3 cellular contexts compared by ENCODE assay signal in genomic region chr4:79877511-79877910, GRCh38.
"Had no signal": no experiment of that assay in that cellular context is flagged by ENCODE, and none has a peak within 500 bp of the region (broad histone marks: within the 10 kb centered on the region; RNA-seq: fewer than 3 reads in every experiment).

No MANE protein-coding gene starts in this region.

- DNase-seq: GDM1, GF-D8 had no signal

- ATAC-seq: GM12878 had no signal

- H3K4me3 ChIP-seq: GM12878 had no signal
